16 cellular contexts compared by ENCODE assay signal in genomic region chr14:23296012-23296777, GRCh38. TPM values are rescaled to one million over a fixed set of nuclear protein-coding genes. Genes with fewer than 3 reads are reported as not detected.
DNase-seq lines count a peak whose midpoint lies in the region; TF ChIP-seq lines count a peak whose summit lies in the region.
"Had no signal": no experiment of that assay in that cellular context is flagged by ENCODE, and none has a peak within 500 bp of the region (broad histone marks: within the 10 kb centered on the region; RNA-seq: fewer than 3 reads in every experiment).

No MANE protein-coding gene starts in this region.

- DNase-seq in COLO829 (ENCODE audit: low spot score) (peak; percentile 24), caudate nucleus (lab: John Stamatoyannopoulos, UW) (no peak), neural crest cell (ENCODE audit: low read depth, low spot score) (no peak), iPS-NIHi7 (ENCODE audit: extremely low spot score) (no peak), NCI-H2081 treated with DMSO at 0.1 percent for 48 hours (lab: John Stamatoyannopoulos, UW) (no peak), GF-D8 (lab: John Stamatoyannopoulos, UW) (no peak)
- DNase-seq: activated CD4-positive, alpha-beta T cell treated with anti-CD3 and anti-CD28 coated beads, Interleukin-2, amount 50 U/mL, for 4 hours; activated naive CD4-positive, alpha-beta T cell; activated T-cell treated with anti-CD3 and anti-CD28 coated beads for 4 hours; anterior cingulate cortex; DND-41; effector memory CD4-positive, alpha-beta T cell; NCI-H1694; NCI-H774; stimulated activated CD4-positive, alpha-beta T cell treated with anti-CD3 and anti-CD28 coated beads, Interleukin-15, amount 100 ng/mL, for 24 hours; T-helper 1 cell had no signal

- H3K4me3 Mint-ChIP-seq in neural crest cell, result peak overlapping the region; percentile 49

- peaks cover 40% of the 10 kb centered on the region for H3K4me1 Mint-ChIP-seq in neural crest cell

- no peaks in the 10 kb centered on the region for H3K9me3 Mint-ChIP-seq in neural crest cell

- no peaks in the 10 kb centered on the region for H3K36me3 Mint-ChIP-seq in neural crest cell (ENCODE audit: low read depth)

- peak overlapping the region; percentile 70 for H3K27ac ChIP-seq in caudate nucleus (ENCODE audit: low read depth, low read length)

- no peak for TF ChIP-seq CTCF in neural crest cell (conservative IDR thresholded peaks at IDR 0.05)

- peak overlapping the region; percentile 54 for H3K27ac Mint-ChIP-seq in neural crest cell (ENCODE audit: unreplicated experiment)

- peaks cover 13% of the 10 kb centered on the region for H3K27me3 Mint-ChIP-seq in neural crest cell (ENCODE audit: low read depth)

RNA-seq across cellular contexts. Expression of gene PPP1R3E, which starts 6.5 kb away (rescaled TPM):
- 13.6 and 15.0 TPM in 2 replicates for total RNA-seq in neural crest cell

RNA-seq across cellular contexts. Expression of gene HOMEZ, which starts 10.3 kb away (rescaled TPM):
- total RNA-seq in neural crest cell, result 14.8 and 17.2 TPM in 2 replicates

RNA-seq across cellular contexts. Expression of gene BCL2L2, which starts 10.4 kb away (rescaled TPM):
- 21.9 and 24.8 TPM in 2 replicates for total RNA-seq in neural crest cell

RNA-seq across cellular contexts. Expression of gene PABPN1, which starts 25.1 kb away (rescaled TPM):
- 375 and 379 TPM in 2 replicates for total RNA-seq in neural crest cell

RNA-seq across cellular contexts. Expression of gene SLC22A17, which starts 56.5 kb away (rescaled TPM):
- total RNA-seq in neural crest cell, result 39.4 and 42.4 TPM in 2 replicates
